13 cellular contexts compared by ENCODE assay signal in genomic region chr12:11771356-11771755, GRCh38.
DNase-seq lines count a peak whose midpoint lies in the region; ATAC-seq and TF ChIP-seq lines count a peak whose summit lies in the region.
"Had no signal": no experiment of that assay in that cellular context is flagged by ENCODE, and none has a peak within 500 bp of the region (broad histone marks: within the 10 kb centered on the region; RNA-seq: fewer than 3 reads in every experiment).

No MANE protein-coding gene starts in this region.

- H3K79me2 ChIP-seq in DND-41 (ENCODE audit: insufficient read depth, low read length): peaks cover 91% of the 10 kb centered on the region

- peaks cover 99% of the 10 kb centered on the region for H3K4me1 ChIP-seq in DND-41 (ENCODE audit: insufficient read depth, low read length)
- H3K4me1 ChIP-seq in gastroesophageal sphincter: peaks cover 29 to 95% (median 40%) of the 10 kb centered on the region in 3 donors
- peaks cover 8 to 30% of the 10 kb centered on the region in 2 donors for H3K4me1 ChIP-seq in gastrocnemius medialis

- H3K9me3 Mint-ChIP-seq in T-helper 1 cell treated with Interleukin-12 subunit alpha and Interleukin-12 subunit beta and Interleukin-4 antibody, amounts not matched to agents 30 μg/mL and 1 μg/mL, for 36 hours: no peaks in the 10 kb centered on the region

- H3K27ac ChIP-seq in DND-41 (ENCODE audit: low read length) (peak overlapping the region; percentile 73), gastroesophageal sphincter (peak overlapping the region; percentile 34 to 91 (median 75)), gastrocnemius medialis (no peak overlapping the region)

- TF ChIP-seq CTCF in AG10803 (conservative IDR thresholded peaks at IDR 0.05; ENCODE audit: low read length): no peak
- no peak for TF ChIP-seq CTCF in DND-41 (IDR thresholded peaks at IDR 0.05; ENCODE audit: borderline replicate concordance, extremely low read depth, low read length, poor library complexity, severe bottlenecking)
- no peak for TF ChIP-seq CTCF in gastroesophageal sphincter (IDR thresholded peaks at IDR 0.05)
- TF ChIP-seq CTCF in gastrocnemius medialis (IDR thresholded peaks at IDR 0.05 in 4 of 5, conservative IDR thresholded peaks at IDR 0.05 in 1 of 5): no peak

- H3K27me3 ChIP-seq in DND-41 (ENCODE audit: insufficient read depth, low read length, poor library complexity) (no peaks in the 10 kb centered on the region), gastroesophageal sphincter (no peaks in the 10 kb centered on the region), gastrocnemius medialis (no peaks in the 10 kb centered on the region)
- H3K27me3 ChIP-seq: heart left ventricle had no signal

- WGBS in gastroesophageal sphincter (ENCODE audit: low coverage in 1 of 2), 2 donors: 40 to 52% methylated on average over 1 to 3 of the region's 3 CpGs

- no peak for TF ChIP-seq POLR2A in gastroesophageal sphincter (IDR thresholded peaks at IDR 0.05)
- TF ChIP-seq POLR2A in gastrocnemius medialis (IDR thresholded peaks at IDR 0.05): no peak

- H2AFZ ChIP-seq in DND-41 (ENCODE audit: low read depth, low read length): no peak overlapping the region

- no peak overlapping the region for H3K4me2 ChIP-seq in DND-41 (ENCODE audit: insufficient read depth, low read length)

- no peak for TF ChIP-seq EP300 in gastroesophageal sphincter (IDR thresholded peaks at IDR 0.05)

- ATAC-seq in DND-41 (ENCODE audit: insufficient read depth, low read depth) (no peak), gastroesophageal sphincter (no peak), HG02884 (IDR thresholded peaks at IDR 0.05; ENCODE audit: unreplicated experiment) (no peak), GM19035 (IDR thresholded peaks at IDR 0.05; ENCODE audit: unreplicated experiment) (no peak), gastrocnemius medialis (no peak)

- peaks cover 56% of the 10 kb centered on the region for H3K36me3 Mint-ChIP-seq in T-helper 1 cell treated with Interleukin-12 subunit alpha and Interleukin-12 subunit beta and Interleukin-4 antibody, amounts not matched to agents 30 μg/mL and 1 μg/mL, for 36 hours (ENCODE audit: low read depth)

- H3K9ac ChIP-seq in DND-41 (ENCODE audit: low read depth, low read length): no peak overlapping the region

- no peak overlapping the region for H3K4me3 Mint-ChIP-seq in T-helper 1 cell treated with Interleukin-12 subunit alpha and Interleukin-12 subunit beta and Interleukin-4 antibody, amounts not matched to agents 30 μg/mL and 1 μg/mL, for 36 hours

- peaks cover 67% of the 10 kb centered on the region for H3K4me1 Mint-ChIP-seq in T-helper 1 cell treated with Interleukin-12 subunit alpha and Interleukin-12 subunit beta and Interleukin-4 antibody, amounts not matched to agents 30 μg/mL and 1 μg/mL, for 36 hours (ENCODE audit: low read depth)

- H3K4me3 ChIP-seq in AG10803 (ENCODE audit: low read length) (no peak overlapping the region), DND-41 (ENCODE audit: low read depth in 1 of 2, low read length in 2 of 2) (no peak overlapping the region), gastroesophageal sphincter (no peak overlapping the region), gastrocnemius medialis (no peak overlapping the region)
- H3K4me3 ChIP-seq: heart left ventricle had no signal

- DNase-seq in AG10803 (ENCODE audit: low read depth) (peak; percentile 26), DND-41 (no peak), NCI-H1092 (lab: John Stamatoyannopoulos, UW) (no peak), gastrocnemius medialis (no peak)
- DNase-seq: activated CD4-positive, CD25-positive, alpha-beta regulatory T cell treated with anti-CD3 and anti-CD28 coated beads, Interleukin-2, amount 50 U/mL, for 72 hours; DMS153; heart left ventricle; NCI-H1694 treated with DMSO at 0.1 percent for 48 hours; RPMI8226 had no signal

- H3K9me3 ChIP-seq in DND-41 (ENCODE audit: insufficient read depth, low read length, severe bottlenecking) (no peaks in the 10 kb centered on the region), gastroesophageal sphincter (no peaks in the 10 kb centered on the region), gastrocnemius medialis (no peaks in the 10 kb centered on the region)
- H3K9me3 ChIP-seq: heart left ventricle had no signal

- H3K27ac Mint-ChIP-seq in T-helper 1 cell treated with Interleukin-12 subunit alpha and Interleukin-12 subunit beta and Interleukin-4 antibody, amounts not matched to agents 30 μg/mL and 1 μg/mL, for 36 hours: peak overlapping the region; percentile 61

- H3K36me3 ChIP-seq in DND-41 (ENCODE audit: insufficient read depth, low read length): peaks cover 71% of the 10 kb centered on the region
- H3K36me3 ChIP-seq in gastroesophageal sphincter: no peaks in the 10 kb centered on the region
- H3K36me3 ChIP-seq in gastrocnemius medialis: no peaks in the 10 kb centered on the region

- in situ Hi-C loops in gastrocnemius medialis (cut with MboI; ENCODE audit: low sequenced_read_pairs in 4 of 4): no loop called here

- H3K27me3 Mint-ChIP-seq in T-helper 1 cell treated with Interleukin-12 subunit alpha and Interleukin-12 subunit beta and Interleukin-4 antibody, amounts not matched to agents 30 μg/mL and 1 μg/mL, for 36 hours (ENCODE audit: low read depth): no peaks in the 10 kb centered on the region

- intact Hi-C loops in gastrocnemius medialis (cut with DNase I; ENCODE audit: low total_unique reads): no loop called here

- H4K20me1 ChIP-seq in DND-41 (ENCODE audit: insufficient read depth, low read length): no peaks in the 10 kb centered on the region

Comparison
In these comparisons a context has a peak if more than half of its experiments do, and no peak if none do; other contexts are left out.
1. H3K27ac ChIP-seq: peak in DND-41 (single experiment) and gastroesophageal sphincter (4 of 4); none in gastrocnemius medialis (0 of 4).